ENCODE assay signal across 19 cellular contexts in genomic region chr2:30710016-30710415, GRCh38.
A peak's percentile ranks its signal among the peaks of the same experiment; 100 is the strongest.
DNase-seq lines count a peak whose midpoint lies in the region; ATAC-seq, FAIRE-seq and TF ChIP-seq lines count a peak whose summit lies in the region.
"Had no signal": no experiment of that assay in that cellular context is flagged by ENCODE, and none has a peak within 500 bp of the region (broad histone marks: within the 10 kb centered on the region; RNA-seq: fewer than 3 reads in every experiment).

No MANE protein-coding gene starts in this region.

- H3K36me3 ChIP-seq in H1 (ENCODE audit: control insufficient read depth in 2 of 4, insufficient read depth in 4 of 4, low read length in 3 of 4) (no peaks in the 10 kb centered on the region), trophoblast cell (ENCODE audit: control insufficient read depth in 1 of 2, insufficient read depth in 2 of 2, low read length in 2 of 2) (no peaks in the 10 kb centered on the region)
- H3K36me3 ChIP-seq: MG63, Peyer's patch had no signal

- no peaks in the 10 kb centered on the region for H3K9me3 ChIP-seq in right cardiac atrium (ENCODE audit: control insufficient read depth, low read length)
- H3K9me3 ChIP-seq in H1 (ENCODE audit: insufficient read depth in 2 of 2, low read depth in 1 of 2, low read length in 1 of 2): peaks cover 2 to 9% of the 10 kb centered on the region in 2 experiments; a peak in 2 of 4 replicates
- H3K9me3 ChIP-seq in trophoblast cell (ENCODE audit: insufficient read depth, low read depth, low read length): no peaks in the 10 kb centered on the region
- H3K9me3 ChIP-seq: MG63, Peyer's patch had no signal

- H3K9ac ChIP-seq in H1 (replicated peaks in 1 of 4; ENCODE audit: extremely low read depth in 1 of 4, low read depth in 3 of 4, low read length in 3 of 4) (no peak overlapping the region), trophoblast cell (ENCODE audit: low read length) (no peak overlapping the region)

- no peak overlapping the region for H2BK120ac ChIP-seq in H1 (replicated peaks; ENCODE audit: low read depth, low read length)
- H2BK120ac ChIP-seq in trophoblast cell (ENCODE audit: insufficient read depth, low read length, poor library complexity): no peak overlapping the region

- H3K18ac ChIP-seq in H1 (ENCODE audit: extremely low read depth, low read length): no peak overlapping the region
- no peak overlapping the region for H3K18ac ChIP-seq in trophoblast cell (ENCODE audit: low read length)

- no peaks in the 10 kb centered on the region for H4K20me1 ChIP-seq in H1 (replicated peaks in 1 of 2; ENCODE audit: control insufficient read depth in 1 of 2, insufficient read depth in 2 of 2, low read length in 2 of 2)

- H4K12ac ChIP-seq in trophoblast cell (ENCODE audit: low read depth, low read length): no peak overlapping the region

- H3K23ac ChIP-seq in H1 (ENCODE audit: insufficient read length) (no peak overlapping the region), trophoblast cell (ENCODE audit: low read length) (no peak overlapping the region)

- H2BK20ac ChIP-seq in H1 (ENCODE audit: low read length): no peak overlapping the region

- H3K79me2 ChIP-seq in H1 (ENCODE audit: control insufficient read depth in 1 of 2, insufficient read depth in 2 of 2, low read length in 2 of 2) (no peaks in the 10 kb centered on the region), trophoblast cell (ENCODE audit: control insufficient read depth, insufficient read depth, low read length, poor library complexity) (no peaks in the 10 kb centered on the region)

- H3K4me3 ChIP-seq in right cardiac atrium (ENCODE audit: low read length) (no peak overlapping the region), H1 (ENCODE audit: extremely low read depth in 1 of 4, insufficient read depth in 2 of 4, low read depth in 3 of 4, low read length in 4 of 4) (no peak overlapping the region), trophoblast cell (ENCODE audit: low read depth, low read length) (peak overlapping the region; percentile 1)
- H3K4me3 ChIP-seq: A549, MG63, Peyer's patch had no signal

- no peak overlapping the region for H3K14ac ChIP-seq in H1 (ENCODE audit: insufficient read length)
- H3K14ac ChIP-seq in trophoblast cell (ENCODE audit: low read length): no peak overlapping the region

- H2AK5ac ChIP-seq in H1 (ENCODE audit: low read depth, low read length) (no peak overlapping the region), trophoblast cell (ENCODE audit: low read length) (no peak overlapping the region)

- H4K91ac ChIP-seq in H1 (replicated peaks; ENCODE audit: insufficient read length, low read length): no peak overlapping the region
- no peak overlapping the region for H4K91ac ChIP-seq in trophoblast cell (ENCODE audit: low read depth, low read length)

- no peak for ATAC-seq in right cardiac atrium
- ATAC-seq in GM21447 (IDR thresholded peaks at IDR 0.05; ENCODE audit: unreplicated experiment): no peak
- ATAC-seq: A549 had no signal

- H3K4ac ChIP-seq in H1 (replicated peaks; ENCODE audit: insufficient read length, low read depth, low read length): no peak overlapping the region
- H3K4ac ChIP-seq in trophoblast cell (ENCODE audit: low read depth, low read length): no peak overlapping the region

- no peaks in the 10 kb centered on the region for H3K27me3 ChIP-seq in right cardiac atrium (ENCODE audit: control insufficient read depth, insufficient read depth)
- H3K27me3 ChIP-seq in H1 (replicated peaks in 1 of 4; ENCODE audit: control insufficient read depth in 3 of 4, extremely low read depth in 1 of 4, insufficient read depth in 3 of 4, low read length in 3 of 4): no peaks in the 10 kb centered on the region
- H3K27me3 ChIP-seq in trophoblast cell (ENCODE audit: insufficient read depth, low read length): no peaks in the 10 kb centered on the region
- H3K27me3 ChIP-seq: MG63, Peyer's patch had no signal

- DNase-seq in cardiac septum (ENCODE audit: low spot score): peak; percentile 57
- no peak for DNase-seq in right cardiac atrium
- peak in 1 of 2 experiments; percentile 13 for DNase-seq in H1 (ENCODE audit: low read depth in 1 of 2, low spot score in 2 of 2)
- peak in 1 of 2 donors; percentile 9 for DNase-seq in trophoblast cell
- no peak for DNase-seq in erythroblast (lab: John Stamatoyannopoulos, UW)
- DNase-seq in GM19239 (ENCODE audit: insufficient read length, low spot score): no peak
- DNase-seq: EL, GF-D8, H7, HFFc6, MG63, NCI-H1417, NCI-H1694 treated with DMSO at 0.1 percent for 48 hours, NCI-H2081 treated with DMSO at 0.1 percent for 48 hours, NCI-H2171 treated with DMSO at 0.1 percent for 48 hours, NCI-H526 had no signal

- H2AFZ ChIP-seq in H1 (ENCODE audit: low read length): no peak overlapping the region
- H2AFZ ChIP-seq in trophoblast cell (ENCODE audit: insufficient read depth, low read length, poor library complexity): no peak overlapping the region

- H3K4me2 ChIP-seq in H1 (ENCODE audit: insufficient read depth in 1 of 2, low read depth in 2 of 2, low read length in 2 of 2) (no peak overlapping the region), trophoblast cell (ENCODE audit: low read length) (no peak overlapping the region)
- H3K4me2 ChIP-seq: A549 had no signal

- no peak for TF ChIP-seq RAD21 in H1 (IDR thresholded peaks at IDR 0.05 in 1 of 2, conservative IDR thresholded peaks at IDR 0.05 in 1 of 2; ENCODE audit: low read depth in 2 of 2, low read length in 2 of 2)

- no peak overlapping the region for H2BK5ac ChIP-seq in H1 (ENCODE audit: low read depth, low read length)
- H2BK5ac ChIP-seq in trophoblast cell (ENCODE audit: low read depth, low read length, poor library complexity): no peak overlapping the region

- H3K79me1 ChIP-seq in H1 (ENCODE audit: low read depth, low read length) (no peaks in the 10 kb centered on the region), trophoblast cell (ENCODE audit: low read length) (peaks cover 6% of the 10 kb centered on the region)

- H3K56ac ChIP-seq in H1 (replicated peaks; ENCODE audit: insufficient read length, low read depth, low read length): no peak overlapping the region

- no peak overlapping the region for H3K27ac ChIP-seq in right cardiac atrium (ENCODE audit: low read length)
- H3K27ac ChIP-seq in H1 (ENCODE audit: low read depth, low read length): no peak overlapping the region
- H3K27ac ChIP-seq in trophoblast cell (ENCODE audit: low read depth, low read length): no peak overlapping the region
- H3K27ac ChIP-seq: A549, Peyer's patch had no signal

- intact Hi-C loops in cardiac septum (cut with DNase I) (loop anchor here (2.0 to 5.0 kb wide), 3 partner anchors 152 to 812 kb away; no protein-coding TSS in a partner anchor), right cardiac atrium (cut with DNase I) (loop anchor here (5.0 to 10.0 kb wide), 5 partner anchors 155 to 815 kb away; no protein-coding TSS in a partner anchor)

- no peak for TF ChIP-seq EP300 in H1 (IDR thresholded peaks at IDR 0.05; ENCODE audit: borderline replicate concordance in 1 of 2, low read depth in 2 of 2, low read length in 2 of 2)

- no peak for TF ChIP-seq CTCF in H1 (IDR thresholded peaks at IDR 0.05; ENCODE audit: control extremely low read depth in 1 of 3, insufficient read depth in 1 of 3, low read depth in 1 of 3, low read length in 3 of 3)

- TF ChIP-seq POLR2A in H1 (IDR thresholded peaks at IDR 0.05; ENCODE audit: control extremely low read depth in 1 of 2, low read depth in 2 of 2, low read length in 2 of 2): no peak
- no peak for TF ChIP-seq POLR2A in erythroblast (IDR thresholded peaks at IDR 0.05; ENCODE audit: low read length)

- no peak overlapping the region for H4K5ac ChIP-seq in H1 (ENCODE audit: insufficient read length, low read depth, low read length)

- peak overlapping the region; percentile 19; the same call in 1 of the 2 replicates for H4K8ac ChIP-seq in H1 (ENCODE audit: extremely low read depth, insufficient read depth, low read length)
- H4K8ac ChIP-seq in trophoblast cell (ENCODE audit: low read depth, low read length): no peak overlapping the region

- H3K23me2 ChIP-seq in H1 (ENCODE audit: low read depth, low read length): no peaks in the 10 kb centered on the region

- CTCF ChIA-PET in H1 (lab: Charles Lee; ENCODE audit: partially characterized antibody): interaction anchor here (0.8 to 13.3 kb wide), 22 partner anchors 14 to 1128 kb away, joined by 3 to 228 read pairs (median 4); no protein-coding TSS in a partner anchor

- H2BK15ac ChIP-seq in H1 (ENCODE audit: low read length): no peak overlapping the region

- H3K4me1 ChIP-seq in right cardiac atrium (ENCODE audit: control insufficient read depth, insufficient read depth, low read length): no peaks in the 10 kb centered on the region
- H3K4me1 ChIP-seq in H1 (replicated peaks in 1 of 4; ENCODE audit: control insufficient read depth in 3 of 4, insufficient read depth in 4 of 4, low read length in 3 of 4): no peaks in the 10 kb centered on the region
- no peaks in the 10 kb centered on the region for H3K4me1 ChIP-seq in trophoblast cell (ENCODE audit: control insufficient read depth in 1 of 2, insufficient read depth in 2 of 2, low read length in 2 of 2)
- H3K4me1 ChIP-seq: A549, Peyer's patch had no signal

- H2BK12ac ChIP-seq in H1 (ENCODE audit: low read depth, low read length) (no peak overlapping the region), trophoblast cell (ENCODE audit: low read length) (no peak overlapping the region)

- POLR2A ChIA-PET in H1 (lab: Charles Lee; ENCODE audit: partially characterized antibody): no interaction called here

- 92% methylated on average over 4 of the region's 4 CpGs for WGBS in right cardiac atrium
- WGBS in H1 (ENCODE audit: extremely low coverage in 1 of 2, insufficient coverage in 1 of 2, insufficient read length in 1 of 2, insufficient replicate concordance in 2 of 2, low coverage in 1 of 2, low lambda C conversion rate in 2 of 2, missing lambda C conversion rate in 1 of 2), 2 experiments: 89% methylated on average over 4 of the region's 4 CpGs; no CpG with 5 or more reads in 1 of the 2 experiments
- WGBS in trophoblast cell (ENCODE audit: extremely low coverage, insufficient coverage, insufficient read length): no CpG with 5 or more reads among the region's 4 CpGs

- FAIRE-seq in H1 (lab: Jason Lieb, UNC): no peak
- FAIRE-seq in GM19239 (lab: Jason Lieb, UNC): no peak
- FAIRE-seq: A549 had no signal

TF ChIP-seq in H1, 55 proteins besides CTCF, POLR2A, EP300 and RAD21 (continues in another document):
- TF ChIP-seq EGR1 (IDR thresholded peaks at IDR 0.05; ENCODE audit: borderline replicate concordance, low read depth, low read length): no peak
- no peak for TF ChIP-seq NANOG (IDR thresholded peaks at IDR 0.05; ENCODE audit: insufficient read depth, low read depth, low read length, poor library complexity, severe bottlenecking)
- no peak for TF ChIP-seq KDM4A (IDR thresholded peaks at IDR 0.05; ENCODE audit: low read depth, low read length, severe bottlenecking)
- TF ChIP-seq KDM5A (IDR thresholded peaks at IDR 0.05; ENCODE audit: low read length): no peak
- no peak for TF ChIP-seq CHD2 (IDR thresholded peaks at IDR 0.05; ENCODE audit: low read length)
- no peak for TF ChIP-seq SIN3A (conservative IDR thresholded peaks at IDR 0.05 in 1 of 2, IDR thresholded peaks at IDR 0.05 in 1 of 2; ENCODE audit: low read depth in 1 of 2, low read length in 2 of 2)
